10 cellular contexts compared by ENCODE assay signal in genomic region chr19:46902402-46902766, GRCh38. TPM values are rescaled to one million over a fixed set of nuclear protein-coding genes. Genes with fewer than 3 reads are reported as not detected.
DNase-seq lines count a peak whose midpoint lies in the region; ATAC-seq, FAIRE-seq and TF ChIP-seq lines count a peak whose summit lies in the region.
"Had no signal": no experiment of that assay in that cellular context is flagged by ENCODE, and none has a peak within 500 bp of the region (broad histone marks: within the 10 kb centered on the region; RNA-seq: fewer than 3 reads in every experiment).

No MANE protein-coding gene starts in this region.

- WGBS in endodermal cell (ENCODE audit: insufficient coverage in 1 of 2, insufficient read length in 1 of 2), 2 experiments, result 90 to 100% methylated on average over 1 to 3 of the region's 4 CpGs
- WGBS in aorta, 2 donors, result 58 to 62% methylated on average over 4 of the region's 4 CpGs

- H3K36me3 ChIP-seq in A673 (ENCODE audit: insufficient read depth, low read length, poor library complexity, severe bottlenecking) (no peaks in the 10 kb centered on the region), MG63 (peaks cover 11% of the 10 kb centered on the region), endodermal cell (ENCODE audit: control insufficient read depth, insufficient read depth, low read length) (no peaks in the 10 kb centered on the region), mucosa of descending colon (ENCODE audit: low read depth) (no peaks in the 10 kb centered on the region), aorta (ENCODE audit: control insufficient read depth in 1 of 2, insufficient read depth in 2 of 2, low read length in 1 of 2) (no peaks in the 10 kb centered on the region)

- CTCF ChIA-PET in A673 (lab: Charles Lee), result no interaction called here

- H3K9me3 Mint-ChIP-seq in endodermal cell, result no peaks in the 10 kb centered on the region
- H3K9me3 Mint-ChIP-seq in activated naive CD8-positive, alpha-beta T cell treated with anti-CD3 and anti-CD28 coated beads for 36 hours, result no peaks in the 10 kb centered on the region

- H3K4me3 ChIP-seq in A673 (ENCODE audit: low read depth, low read length, poor library complexity, severe bottlenecking) (no peak overlapping the region), MG63 (no peak overlapping the region), endodermal cell (ENCODE audit: low read length) (no peak overlapping the region), mucosa of descending colon (no peak overlapping the region), aorta (ENCODE audit: low read length in 2 of 2) (no peak overlapping the region)

- DNase-seq in A673 (ENCODE audit: low spot score) (no peak), MG63 (peak; percentile 47), endodermal cell (peak; percentile 36), mucosa of descending colon (no peak), GM19239 (ENCODE audit: insufficient read length, low spot score) (no peak), aorta (no peak)
- no peak for DNase-seq in activated naive CD8-positive, alpha-beta T cell treated with anti-CD3 and anti-CD28 coated beads for 36 hours
- DNase-seq: NCI-H446 treated with DMSO at 0.1 percent for 48 hours had no signal

- H3K27ac ChIP-seq in A673 (ENCODE audit: low read depth, low read length, poor library complexity, severe bottlenecking) (peak overlapping the region; percentile 21), endodermal cell (ENCODE audit: low read depth, low read length) (no peak overlapping the region), aorta (ENCODE audit: low read depth in 1 of 2, low read length in 2 of 2) (peak overlapping the region in 1 of 2 donors; percentile 39)

- peaks cover 1% of the 10 kb centered on the region for H3K36me3 Mint-ChIP-seq in endodermal cell (ENCODE audit: low read depth)
- H3K36me3 Mint-ChIP-seq in activated naive CD8-positive, alpha-beta T cell treated with anti-CD3 and anti-CD28 coated beads for 36 hours, result no peaks in the 10 kb centered on the region

- TF ChIP-seq CTCF in A673 (conservative IDR thresholded peaks at IDR 0.05; ENCODE audit: low read depth, low read length) (no peak), endodermal cell (conservative IDR thresholded peaks at IDR 0.05) (no peak), mucosa of descending colon (IDR thresholded peaks at IDR 0.05) (no peak)

- FAIRE-seq in GM19239 (lab: Jason Lieb, UNC), result no peak

- H3K9me3 ChIP-seq in A673 (ENCODE audit: low read depth, low read length, poor library complexity, severe bottlenecking) (no peaks in the 10 kb centered on the region), MG63 (no peaks in the 10 kb centered on the region), endodermal cell (ENCODE audit: control insufficient read depth, low read length) (no peaks in the 10 kb centered on the region), mucosa of descending colon (no peaks in the 10 kb centered on the region), aorta (ENCODE audit: control insufficient read depth, low read length) (no peaks in the 10 kb centered on the region)

- ATAC-seq in mucosa of descending colon, result peak; percentile 49
- ATAC-seq in HG03139 (IDR thresholded peaks at IDR 0.05; ENCODE audit: unreplicated experiment), result no peak
- ATAC-seq in aorta (ENCODE audit: low FRiP score), result no peak
- ATAC-seq: sciatic nerve had no signal

- no peaks in the 10 kb centered on the region for H3K27me3 Mint-ChIP-seq in endodermal cell (ENCODE audit: insufficient read depth)
- no peaks in the 10 kb centered on the region for H3K27me3 Mint-ChIP-seq in activated naive CD8-positive, alpha-beta T cell treated with anti-CD3 and anti-CD28 coated beads for 36 hours

- H3K4me1 ChIP-seq in A673 (ENCODE audit: insufficient read depth, low read length, poor library complexity, severe bottlenecking) (peaks cover 34% of the 10 kb centered on the region), endodermal cell (ENCODE audit: control insufficient read depth, insufficient read depth, low read length) (peaks cover 29% of the 10 kb centered on the region), mucosa of descending colon (ENCODE audit: low read depth) (peaks cover 17% of the 10 kb centered on the region), aorta (ENCODE audit: control insufficient read depth in 1 of 2, insufficient read depth in 2 of 2, low read length in 2 of 2) (peaks cover 5 to 14% of the 10 kb centered on the region in 2 donors)

- no peak overlapping the region for H3K4me3 Mint-ChIP-seq in endodermal cell
- no peak overlapping the region for H3K4me3 Mint-ChIP-seq in activated naive CD8-positive, alpha-beta T cell treated with anti-CD3 and anti-CD28 coated beads for 36 hours

- H3K27ac Mint-ChIP-seq in endodermal cell, result no peak overlapping the region
- H3K27ac Mint-ChIP-seq in activated naive CD8-positive, alpha-beta T cell treated with anti-CD3 and anti-CD28 coated beads for 36 hours, result no peak overlapping the region

- H3K4me1 Mint-ChIP-seq in endodermal cell, result peaks cover 39% of the 10 kb centered on the region
- peaks cover 25% of the 10 kb centered on the region for H3K4me1 Mint-ChIP-seq in activated naive CD8-positive, alpha-beta T cell treated with anti-CD3 and anti-CD28 coated beads for 36 hours

- BruUV-seq in A673 (replicated peaks; lab: Mats Ljungman, UMichigan), result no TSS peak

- no peak overlapping the region for H3K9ac ChIP-seq in endodermal cell (ENCODE audit: extremely low read depth, low read length, poor library complexity, severe bottlenecking)

- intact Hi-C loops in A673 (cut with micrococcal nuclease; ENCODE audit: unreplicated experiment) (no loop called here), mucosa of descending colon (cut with DNase I, micrococcal nuclease) (no loop called here), aorta (cut with DNase I) (loop anchor here in 1 of 2 donors (5.0 kb wide), 1 partner anchor 35 kb away; no protein-coding TSS in a partner anchor)

- H3K27me3 ChIP-seq in A673 (replicated peaks; ENCODE audit: insufficient read depth, low read depth, low read length, poor library complexity) (no peaks in the 10 kb centered on the region), MG63 (no peaks in the 10 kb centered on the region), endodermal cell (ENCODE audit: control insufficient read depth, insufficient read depth, low read length, poor library complexity, severe bottlenecking) (no peaks in the 10 kb centered on the region), aorta (ENCODE audit: control insufficient read depth in 1 of 2, insufficient read depth in 2 of 2, low read length in 1 of 2) (no peaks in the 10 kb centered on the region)

- POLR2A ChIA-PET in A673 (lab: Charles Lee; ENCODE audit: low non-redundant PET), result no interaction called here

RNA-seq across cellular contexts. Expression of gene ARHGAP35, which starts 41.6 kb away (rescaled TPM):
- total RNA-seq in A673 (2021) (76.5 and 76.7 TPM in 2 replicates), endodermal cell (10 to 100 TPM; 41.4 to 41.6 TPM), mucosa of descending colon (10 to 100 TPM; 56.5 to 85.3 (median 82.7) TPM), aorta (10 to 100 TPM; 60.6 to 64.4 TPM)
- total RNA-seq in MG63 (2014; rRNA removed; shearing (Covaris generic); ENCODE audit: low replicate concordance), result 7.8 and 14.7 TPM in 2 replicates
- polyA plus RNA-seq in endodermal cell (2013, experiment 1 of 2), result 42.6 TPM
- polyA plus RNA-seq in endodermal cell (2013, experiment 2 of 2), result 40.6 TPM
- total RNA-seq in activated naive CD8-positive, alpha-beta T cell treated with anti-CD3 and anti-CD28 coated beads for 36 hours, result 10 to 100 TPM; 13.6 to 13.7 TPM
- polyA plus RNA-seq in aorta, result 10 to 100 TPM; 11.0 to 15.7 TPM

RNA-seq across cellular contexts. Expression of gene AP2S1, which starts 51.7 kb away (rescaled TPM):
- 226 and 241 TPM in 2 replicates for total RNA-seq in A673 (2021)
- total RNA-seq in MG63 (2014; rRNA removed; shearing (Covaris generic); ENCODE audit: low replicate concordance), result 216 and 390 TPM in 2 replicates
- total RNA-seq in endodermal cell, result 100 to 1,000 TPM; 162 to 214 TPM
- 187 TPM for polyA plus RNA-seq in endodermal cell (2013, experiment 1 of 2)
- 181 TPM for polyA plus RNA-seq in endodermal cell (2013, experiment 2 of 2)
- total RNA-seq in mucosa of descending colon, result 100 to 1,000 TPM in 2 of 3 donors, 10 to 100 TPM in 1; 90.8 to 141 (median 107) TPM
- total RNA-seq in activated naive CD8-positive, alpha-beta T cell treated with anti-CD3 and anti-CD28 coated beads for 36 hours, result 100 to 1,000 TPM; 112 to 114 TPM
- total RNA-seq in aorta, result 100 to 1,000 TPM in 1 of 2 donors, 10 to 100 TPM in 1; 98.3 to 119 TPM
- 100 to 1,000 TPM in 1 of 2 donors, 10 to 100 TPM in 1; 90.0 to 121 TPM for polyA plus RNA-seq in aorta

Comparison
In these comparisons a context has a peak if more than half of its experiments do, and no peak if none do; other contexts are left out.
1. DNase-seq: peak in MG63 (single experiment) and endodermal cell (single experiment); none in A673 (single experiment), mucosa of descending colon (0 of 3), GM19239 (single experiment), activated naive CD8-positive, alpha-beta T cell treated with anti-CD3 and anti-CD28 coated beads for 36 hours (single experiment) and aorta (0 of 2).